1 cellular context compared by ENCODE assay signal in the genomic region with DNA sequence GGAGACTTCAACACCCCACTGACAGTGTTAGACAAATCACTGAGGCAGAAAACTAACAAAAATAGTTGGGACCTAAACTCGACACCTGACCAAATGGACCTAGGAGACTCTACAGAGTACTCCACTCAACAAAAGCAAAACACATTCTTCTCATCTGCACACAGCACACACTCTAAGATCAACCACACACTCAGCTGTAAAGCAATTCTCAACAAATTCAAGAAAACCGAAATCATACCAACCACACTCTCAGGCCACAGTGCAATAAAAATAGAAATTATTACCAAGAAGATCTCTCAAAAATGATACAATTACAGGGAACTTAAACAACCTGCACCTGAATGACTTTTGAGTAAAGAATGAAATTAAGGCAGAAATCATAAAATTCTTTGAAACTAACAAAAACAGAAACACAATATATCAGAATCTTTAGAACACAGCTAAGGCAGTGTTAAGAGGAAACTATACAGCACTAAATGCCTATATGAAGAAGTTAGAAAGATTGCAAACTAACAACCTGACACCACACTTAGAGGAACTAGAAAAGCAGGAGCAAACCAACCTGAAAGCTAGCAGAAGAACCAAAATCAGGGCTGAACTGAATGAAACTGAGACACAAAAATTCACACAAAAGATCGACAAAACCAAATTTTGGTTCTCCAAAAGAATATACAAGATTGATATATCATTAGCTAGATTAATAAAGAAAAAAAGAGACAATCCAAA.
TF ChIP-seq lines count a peak whose summit lies in the region.

No MANE protein-coding gene starts in this region.

TF ChIP-seq in HepG2, 621 proteins besides CTCF, POLR2A, EP300 and RAD21 (continued from another document):
- no peak for TF ChIP-seq ZNF574 (CRISPR knock-in tag; IDR thresholded peaks at IDR 0.05)
